1 cellular context compared by ENCODE assay signal in the genomic region with DNA sequence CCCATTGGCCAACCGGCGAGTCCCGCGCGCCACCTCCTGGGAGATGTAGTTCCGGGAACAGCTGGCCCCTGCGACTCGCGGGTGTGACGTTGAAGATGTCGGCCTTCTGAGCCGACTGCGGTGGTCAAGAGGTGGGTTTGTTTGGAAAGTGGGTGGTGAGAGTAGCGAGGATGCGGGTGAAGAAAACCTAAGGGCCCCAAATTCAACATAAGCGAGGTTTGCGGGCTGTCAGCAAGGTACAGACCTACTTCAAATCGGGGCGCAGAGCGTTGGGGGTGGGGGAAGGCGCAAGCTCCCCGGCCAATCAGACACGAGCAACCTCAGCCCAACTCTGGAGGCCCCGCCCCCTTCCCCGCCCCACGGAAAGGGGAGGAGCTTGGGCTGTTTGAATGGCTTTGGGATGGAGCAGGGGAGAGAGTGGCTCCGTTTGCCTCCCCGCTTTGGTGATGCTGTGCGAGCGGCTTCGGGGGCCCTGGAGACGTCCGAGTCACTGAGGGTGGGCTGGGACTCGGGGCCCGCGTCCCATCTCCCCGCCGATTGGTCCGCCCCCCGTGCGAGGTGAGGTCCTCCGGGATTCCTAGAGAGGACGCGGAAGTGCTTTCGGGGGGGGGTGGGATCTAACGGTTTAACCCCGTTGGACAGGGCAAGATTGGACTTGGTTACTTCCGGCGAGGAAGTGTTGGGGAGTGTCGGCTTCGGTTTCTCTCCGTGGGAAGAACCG.
A peak's percentile ranks its signal among the peaks of the same experiment; 100 is the strongest.
TF ChIP-seq lines count a peak whose summit lies in the region.

Gene ZKSCAN5, plus strand, starts transcription at position 60 of the 721 bp plus-strand sequence. CDS start 1,383 bp downstream, outside the sequence.

TF ChIP-seq in K562, 482 proteins besides CTCF, POLR2A, EP300 and RAD21 (continued from another document and continues in another):
- peak; percentile 79 for TF ChIP-seq E2F1 (CRISPR knock-in tag; IDR thresholded peaks at IDR 0.05)
- TF ChIP-seq ZNF707 (CRISPR knock-in tag; conservative IDR thresholded peaks at IDR 0.05), result no peak
- no peak for TF ChIP-seq TCF7L2 (IDR thresholded peaks at IDR 0.05; ENCODE audit: low read depth, low read length)
- TF ChIP-seq MEF2A (IDR thresholded peaks at IDR 0.05; ENCODE audit: control insufficient read depth, low read depth, low read length), result no peak
- TF ChIP-seq, protein P1, sequence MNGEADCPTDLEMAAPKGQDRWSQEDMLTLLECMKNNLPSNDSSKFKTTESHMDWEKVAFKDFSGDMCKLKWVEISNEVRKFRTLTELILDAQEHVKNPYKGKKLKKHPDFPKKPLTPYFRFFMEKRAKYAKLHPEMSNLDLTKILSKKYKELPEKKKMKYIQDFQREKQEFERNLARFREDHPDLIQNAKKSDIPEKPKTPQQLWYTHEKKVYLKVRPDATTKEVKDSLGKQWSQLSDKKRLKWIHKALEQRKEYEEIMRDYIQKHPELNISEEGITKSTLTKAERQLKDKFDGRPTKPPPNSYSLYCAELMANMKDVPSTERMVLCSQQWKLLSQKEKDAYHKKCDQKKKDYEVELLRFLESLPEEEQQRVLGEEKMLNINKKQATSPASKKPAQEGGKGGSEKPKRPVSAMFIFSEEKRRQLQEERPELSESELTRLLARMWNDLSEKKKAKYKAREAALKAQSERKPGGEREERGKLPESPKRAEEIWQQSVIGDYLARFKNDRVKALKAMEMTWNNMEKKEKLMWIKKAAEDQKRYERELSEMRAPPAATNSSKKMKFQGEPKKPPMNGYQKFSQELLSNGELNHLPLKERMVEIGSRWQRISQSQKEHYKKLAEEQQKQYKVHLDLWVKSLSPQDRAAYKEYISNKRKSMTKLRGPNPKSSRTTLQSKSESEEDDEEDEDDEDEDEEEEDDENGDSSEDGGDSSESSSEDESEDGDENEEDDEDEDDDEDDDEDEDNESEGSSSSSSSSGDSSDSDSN (IDR thresholded peaks at IDR 0.05; ENCODE audit: borderline replicate concordance in 1 of 2, low read depth in 2 of 2, low read length in 2 of 2), result 0 out of 4 replicates have a peak, but pooled peaks have one; percentile 41 to 78
- no peak for TF ChIP-seq SETDB1 (IDR thresholded peaks at IDR 0.05; ENCODE audit: low read length)
- TF ChIP-seq LCOR (CRISPR knock-in tag; IDR thresholded peaks at IDR 0.05), result peak; percentile 94
- no peak for TF ChIP-seq EWSR1 (IDR thresholded peaks at IDR 0.05; ENCODE audit: borderline replicate concordance, low read depth, partially characterized antibody)
- TF ChIP-seq SRSF9 (IDR thresholded peaks at IDR 0.05; ENCODE audit: borderline replicate concordance, low read depth, low read length), result no peak
- TF ChIP-seq, protein P2, sequence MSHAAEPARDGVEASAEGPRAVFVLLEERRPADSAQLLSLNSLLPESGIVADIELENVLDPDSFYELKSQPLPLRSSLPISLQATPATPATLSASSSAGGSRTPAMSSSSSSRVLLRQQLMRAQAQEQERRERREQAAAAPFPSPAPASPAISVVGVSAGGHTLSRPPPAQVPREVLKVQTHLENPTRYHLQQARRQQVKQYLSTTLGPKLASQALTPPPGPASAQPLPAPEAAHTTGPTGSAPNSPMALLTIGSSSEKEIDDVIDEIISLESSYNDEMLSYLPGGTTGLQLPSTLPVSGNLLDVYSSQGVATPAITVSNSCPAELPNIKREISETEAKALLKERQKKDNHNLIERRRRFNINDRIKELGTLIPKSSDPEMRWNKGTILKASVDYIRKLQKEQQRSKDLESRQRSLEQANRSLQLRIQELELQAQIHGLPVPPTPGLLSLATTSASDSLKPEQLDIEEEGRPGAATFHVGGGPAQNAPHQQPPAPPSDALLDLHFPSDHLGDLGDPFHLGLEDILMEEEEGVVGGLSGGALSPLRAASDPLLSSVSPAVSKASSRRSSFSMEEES (CRISPR knock-in tag; IDR thresholded peaks at IDR 0.05), result no peak
- TF ChIP-seq ZNF184 (CRISPR knock-in tag; IDR thresholded peaks at IDR 0.05), result no peak
- no peak for TF ChIP-seq ZNF124 (CRISPR knock-in tag; IDR thresholded peaks at IDR 0.05)
- peak; percentile 18; the same call in 1 of the 2 replicates for TF ChIP-seq NFIC (IDR thresholded peaks at IDR 0.05)
- no peak for TF ChIP-seq CBX2 (IDR thresholded peaks at IDR 0.05; ENCODE audit: insufficient read depth, low read length, poor library complexity, severe bottlenecking)
- TF ChIP-seq CC2D1A (IDR thresholded peaks at IDR 0.05), result 0 out of 2 replicates have a peak, but pooled peaks have one; percentile 46
- TF ChIP-seq, protein P3, sequence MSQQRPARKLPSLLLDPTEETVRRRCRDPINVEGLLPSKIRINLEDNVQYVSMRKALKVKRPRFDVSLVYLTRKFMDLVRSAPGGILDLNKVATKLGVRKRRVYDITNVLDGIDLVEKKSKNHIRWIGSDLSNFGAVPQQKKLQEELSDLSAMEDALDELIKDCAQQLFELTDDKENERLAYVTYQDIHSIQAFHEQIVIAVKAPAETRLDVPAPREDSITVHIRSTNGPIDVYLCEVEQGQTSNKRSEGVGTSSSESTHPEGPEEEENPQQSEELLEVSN (IDR thresholded peaks at IDR 0.05; ENCODE audit: borderline replicate concordance in 1 of 2, extremely low read depth in 1 of 2, insufficient read depth in 1 of 2, insufficient read length in 1 of 2, low read depth in 1 of 2, low read length in 1 of 2, poor library complexity in 1 of 2, severe bottlenecking in 1 of 2), result no peak
- no peak for TF ChIP-seq CBX5 (IDR thresholded peaks at IDR 0.05; ENCODE audit: borderline replicate concordance, low read depth)
- TF ChIP-seq, protein P4, sequence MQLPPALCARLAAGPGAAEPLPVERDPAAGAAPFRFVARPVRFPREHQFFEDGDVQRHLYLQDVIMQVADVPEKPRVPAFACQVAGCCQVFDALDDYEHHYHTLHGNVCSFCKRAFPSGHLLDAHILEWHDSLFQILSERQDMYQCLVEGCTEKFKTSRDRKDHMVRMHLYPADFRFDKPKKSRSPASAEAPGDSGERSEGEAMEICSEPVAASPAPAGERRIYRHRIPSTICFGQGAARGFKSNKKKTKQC (CRISPR knock-in tag; IDR thresholded peaks at IDR 0.05), result no peak
- TF ChIP-seq MBD2 (IDR thresholded peaks at IDR 0.05; ENCODE audit: borderline replicate concordance, low read depth), result peak; percentile 98
- TF ChIP-seq, protein P5, sequence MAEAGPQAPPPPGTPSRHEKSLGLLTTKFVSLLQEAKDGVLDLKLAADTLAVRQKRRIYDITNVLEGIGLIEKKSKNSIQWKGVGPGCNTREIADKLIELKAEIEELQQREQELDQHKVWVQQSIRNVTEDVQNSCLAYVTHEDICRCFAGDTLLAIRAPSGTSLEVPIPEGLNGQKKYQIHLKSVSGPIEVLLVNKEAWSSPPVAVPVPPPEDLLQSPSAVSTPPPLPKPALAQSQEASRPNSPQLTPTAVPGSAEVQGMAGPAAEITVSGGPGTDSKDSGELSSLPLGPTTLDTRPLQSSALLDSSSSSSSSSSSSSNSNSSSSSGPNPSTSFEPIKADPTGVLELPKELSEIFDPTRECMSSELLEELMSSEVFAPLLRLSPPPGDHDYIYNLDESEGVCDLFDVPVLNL (CRISPR knock-in tag; IDR thresholded peaks at IDR 0.05; ENCODE audit: low read depth), result no peak
- TF ChIP-seq CREB1 (IDR thresholded peaks at IDR 0.05), result peak; percentile 93
- peak; percentile 91 for TF ChIP-seq CREB1 (CRISPR knock-in tag; IDR thresholded peaks at IDR 0.05)
- TF ChIP-seq XRCC4 (IDR thresholded peaks at IDR 0.05; ENCODE audit: extremely low read depth, insufficient read depth, insufficient read length), result no peak
- TF ChIP-seq POLR3A (IDR thresholded peaks at IDR 0.05; ENCODE audit: borderline replicate concordance, extremely low read depth, insufficient read depth, insufficient read length), result no peak
- peak; percentile 59; the same call in 1 of the 2 replicates for TF ChIP-seq MTA3 (IDR thresholded peaks at IDR 0.05; ENCODE audit: borderline replicate concordance)
- TF ChIP-seq SP2 (IDR thresholded peaks at IDR 0.05; ENCODE audit: extremely low read depth, low read depth, low read length, poor library complexity, severe bottlenecking), result peak; percentile 99
- TF ChIP-seq RBBP5 (IDR thresholded peaks at IDR 0.05; ENCODE audit: borderline replicate concordance, insufficient read depth, low read length, poor library complexity, severe bottlenecking), result no peak
- no peak for TF ChIP-seq CCNT2 (IDR thresholded peaks at IDR 0.05; ENCODE audit: borderline replicate concordance, extremely low read depth, insufficient read length, low read depth, low read length)
- peak in 2 of 3 experiments; percentile 67 to 79 for TF ChIP-seq YY1 (IDR thresholded peaks at IDR 0.05; ENCODE audit: borderline replicate concordance in 1 of 3, control insufficient read depth in 1 of 3, extremely low read depth in 1 of 3, insufficient read depth in 3 of 3, insufficient read length in 1 of 3, insufficient replicate concordance in 2 of 3, low read depth in 1 of 3, low read length in 2 of 3)
- no peak for TF ChIP-seq MCM7 (IDR thresholded peaks at IDR 0.05)
- TF ChIP-seq FOXO4 (CRISPR knock-in tag; IDR thresholded peaks at IDR 0.05), result no peak
- TF ChIP-seq GABPB2 (CRISPR knock-in tag; conservative IDR thresholded peaks at IDR 0.05), result no peak
- TF ChIP-seq ZBTB1 (CRISPR knock-in tag; IDR thresholded peaks at IDR 0.05; ENCODE audit: borderline replicate concordance, low read depth), result peak; percentile 83; the same call in 1 of the 2 replicates
- TF ChIP-seq TCF3 (CRISPR knock-in tag; IDR thresholded peaks at IDR 0.05), result no peak
- TF ChIP-seq, protein P6, sequence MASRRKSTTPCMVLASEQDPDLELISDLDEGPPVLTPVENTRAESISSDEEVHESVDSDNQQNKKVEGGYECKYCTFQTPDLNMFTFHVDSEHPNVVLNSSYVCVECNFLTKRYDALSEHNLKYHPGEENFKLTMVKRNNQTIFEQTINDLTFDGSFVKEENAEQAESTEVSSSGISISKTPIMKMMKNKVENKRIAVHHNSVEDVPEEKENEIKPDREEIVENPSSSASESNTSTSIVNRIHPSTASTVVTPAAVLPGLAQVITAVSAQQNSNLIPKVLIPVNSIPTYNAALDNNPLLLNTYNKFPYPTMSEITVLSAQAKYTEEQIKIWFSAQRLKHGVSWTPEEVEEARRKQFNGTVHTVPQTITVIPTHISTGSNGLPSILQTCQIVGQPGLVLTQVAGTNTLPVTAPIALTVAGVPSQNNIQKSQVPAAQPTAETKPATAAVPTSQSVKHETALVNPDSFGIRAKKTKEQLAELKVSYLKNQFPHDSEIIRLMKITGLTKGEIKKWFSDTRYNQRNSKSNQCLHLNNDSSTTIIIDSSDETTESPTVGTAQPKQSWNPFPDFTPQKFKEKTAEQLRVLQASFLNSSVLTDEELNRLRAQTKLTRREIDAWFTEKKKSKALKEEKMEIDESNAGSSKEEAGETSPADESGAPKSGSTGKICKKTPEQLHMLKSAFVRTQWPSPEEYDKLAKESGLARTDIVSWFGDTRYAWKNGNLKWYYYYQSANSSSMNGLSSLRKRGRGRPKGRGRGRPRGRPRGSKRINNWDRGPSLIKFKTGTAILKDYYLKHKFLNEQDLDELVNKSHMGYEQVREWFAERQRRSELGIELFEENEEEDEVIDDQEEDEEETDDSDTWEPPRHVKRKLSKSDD (conservative IDR thresholded peaks at IDR 0.05; ENCODE audit: low read length), result peak; percentile 82; the same call in 1 of the 2 replicates
- no peak for TF ChIP-seq TEAD2 (tag; IDR thresholded peaks at IDR 0.05)
- no peak for TF ChIP-seq NFYB (IDR thresholded peaks at IDR 0.05; ENCODE audit: extremely low read depth, insufficient read length)
- TF ChIP-seq MCM5 (IDR thresholded peaks at IDR 0.05; ENCODE audit: low read depth), result no peak
- TF ChIP-seq ZKSCAN8 (CRISPR knock-in tag; IDR thresholded peaks at IDR 0.05), result no peak
- no peak for TF ChIP-seq CREBBP (IDR thresholded peaks at IDR 0.05; ENCODE audit: low read depth, low read length)
- no peak for TF ChIP-seq ZNF445 (CRISPR knock-in tag; IDR thresholded peaks at IDR 0.05; ENCODE audit: low read depth)
- TF ChIP-seq PHF21A (IDR thresholded peaks at IDR 0.05; ENCODE audit: borderline replicate concordance, low read depth), result peak; percentile 92; the same call in 1 of the 2 replicates
- TF ChIP-seq SREBF2 (CRISPR knock-in tag; IDR thresholded peaks at IDR 0.05), result no peak
- TF ChIP-seq HLTF (IDR thresholded peaks at IDR 0.05), result no peak
- peak; percentile 96 for TF ChIP-seq SNIP1 (IDR thresholded peaks at IDR 0.05; ENCODE audit: low read depth)
- TF ChIP-seq GTF3C2 (IDR thresholded peaks at IDR 0.05; ENCODE audit: borderline replicate concordance, extremely low read depth, insufficient read length), result no peak
- peak; percentile 96 for TF ChIP-seq CREM (IDR thresholded peaks at IDR 0.05; ENCODE audit: low read depth)
- TF ChIP-seq KLF6 (CRISPR knock-in tag; IDR thresholded peaks at IDR 0.05; ENCODE audit: borderline replicate concordance), result no peak
